In genomic region chr17:3636154-3636907, GRCh38 we compare ENCODE assay signal across 8 cellular contexts. TPM values are rescaled to one million over a fixed set of nuclear protein-coding genes. Genes with fewer than 3 reads are reported as not detected.
DNase-seq lines count a peak whose midpoint lies in the region; TF ChIP-seq lines count a peak whose summit lies in the region.

Gene CTNS, plus strand, starts transcription at chr17:3636760. Its CDS starts 3,447 bp downstream, at chr17:3640207.
Gene SHPK, minus strand, starts transcription at chr17:3636250. Its CDS starts 31 bp downstream, at chr17:3636219.

- peaks cover 6% of the 10 kb centered on the region for H3F3A ChIP-seq in MM.1S (ENCODE audit: insufficient read depth, low read length)
- no peaks in the 10 kb centered on the region for H3F3A ChIP-seq in neural cell (ENCODE audit: insufficient read depth, low read length, poor library complexity, severe bottlenecking)

- H3K27ac ChIP-seq in MM.1S (ENCODE audit: low read length), result peak within 1 kb of the TSS; percentile 76
- H3K27ac ChIP-seq in neural cell (ENCODE audit: low read length), result peak within 1 kb of the TSS; percentile 96
- peak within 1 kb of the TSS; percentile 92 to 98 (median 96) for H3K27ac ChIP-seq in stomach

- H3K9me2 ChIP-seq in MM.1S (replicated peaks; ENCODE audit: insufficient read depth, low read length), result no peaks in the 10 kb centered on the region
- no peaks in the 10 kb centered on the region for H3K9me2 ChIP-seq in neural cell (ENCODE audit: insufficient read depth, low read length)

- H3K36me3 ChIP-seq in ES-I3 (ENCODE audit: insufficient read depth, low read length) (no peaks in the 10 kb centered on the region; the same call in 1 of the 2 replicates), HAP-1 (replicated peaks) (peaks cover 11% of the 10 kb centered on the region), MM.1S (replicated peaks; ENCODE audit: insufficient read depth, low read length) (no peaks in the 10 kb centered on the region), neural cell (ENCODE audit: insufficient read depth, low read length) (no peaks in the 10 kb centered on the region), stomach (peaks cover 0 to 27% (median 5%) of the 10 kb centered on the region in 4 donors)

- TF ChIP-seq RAD21 in neural cell (conservative IDR thresholded peaks at IDR 0.05), result no peak

- in situ Hi-C loops in HAP-1 (cut with MboI; ENCODE audit: low sequenced_read_pairs), result no loop called here

- H3K27me3 ChIP-seq in HAP-1 (ENCODE audit: low read depth) (no peaks in the 10 kb centered on the region), MM.1S (replicated peaks; ENCODE audit: insufficient read depth, low read length) (no peaks in the 10 kb centered on the region), neural cell (ENCODE audit: insufficient read depth, low read depth, low read length) (no peaks in the 10 kb centered on the region), stomach (no peaks in the 10 kb centered on the region)

- TF ChIP-seq CTCF in MM.1S (IDR thresholded peaks at IDR 0.05; ENCODE audit: low read length), result no peak
- TF ChIP-seq CTCF in neural cell (IDR thresholded peaks at IDR 0.05; ENCODE audit: poor library complexity, severe bottlenecking), result no peak
- no peak for TF ChIP-seq CTCF in stomach (IDR thresholded peaks at IDR 0.05)

- H3K4me3 ChIP-seq in HAP-1 (peak within 1 kb of the TSS; percentile 98), MM.1S (ENCODE audit: low read length) (peak within 1 kb of the TSS; percentile 95), neural cell (ENCODE audit: low read length) (peak within 1 kb of the TSS; percentile 100), stomach (peak within 1 kb of the TSS; percentile 88 to 98 (median 95))

- intact Hi-C loops in stomach (cut with DNase I; ENCODE audit: low total_unique reads), result no loop called here

- peaks cover 38% of the 10 kb centered on the region for H3K79me2 ChIP-seq in MM.1S (ENCODE audit: low read length)
- H3K79me2 ChIP-seq in neural cell (replicated peaks; ENCODE audit: insufficient read depth, low read length), result peaks cover 11% of the 10 kb centered on the region

- H3K9ac ChIP-seq in ES-I3 (ENCODE audit: low read depth, low read length) (peak within 1 kb of the TSS; percentile 99), MM.1S (ENCODE audit: low read length) (peak within 1 kb of the TSS; percentile 90), neural cell (ENCODE audit: low read length) (peak within 1 kb of the TSS; percentile 92)

- H3K4me1 ChIP-seq in ES-I3 (ENCODE audit: insufficient read depth, low read length), result no peaks in the 10 kb centered on the region; the same call in 1 of the 2 replicates
- H3K4me1 ChIP-seq in HAP-1, result peaks cover 4% of the 10 kb centered on the region
- H3K4me1 ChIP-seq in MM.1S (ENCODE audit: low read length), result peaks cover 4% of the 10 kb centered on the region; the same call in 1 of the 2 replicates
- peaks cover 15 to 61% (median 53%) of the 10 kb centered on the region in 4 donors for H3K4me1 ChIP-seq in stomach

- peak within 1 kb of the TSS; percentile 83 for H2AFZ ChIP-seq in MM.1S (ENCODE audit: low read length)
- H2AFZ ChIP-seq in neural cell (ENCODE audit: low read depth, low read length), result peak within 1 kb of the TSS; percentile 88

- H3K4me2 ChIP-seq in MM.1S (ENCODE audit: low read depth, low read length), result peak within 1 kb of the TSS; percentile 83
- peak within 1 kb of the TSS; percentile 84 for H3K4me2 ChIP-seq in neural cell (ENCODE audit: low read length)

- H4K20me1 ChIP-seq in MM.1S (ENCODE audit: insufficient read depth, low read length) (no peaks in the 10 kb centered on the region), neural cell (ENCODE audit: insufficient read depth) (no peaks in the 10 kb centered on the region)

- no peaks in the 10 kb centered on the region for H3K9me3 ChIP-seq in ES-I3 (ENCODE audit: control insufficient read depth, insufficient read depth, low read length)
- H3K9me3 ChIP-seq in HAP-1, result no peaks in the 10 kb centered on the region; the same call in 1 of the 2 replicates
- no peaks in the 10 kb centered on the region for H3K9me3 ChIP-seq in MM.1S (replicated peaks; ENCODE audit: insufficient read depth, low read length)
- H3K9me3 ChIP-seq in neural cell (ENCODE audit: low read length), result no peaks in the 10 kb centered on the region
- H3K9me3 ChIP-seq in stomach, result no peaks in the 10 kb centered on the region

- TF ChIP-seq EP300 in neural cell (conservative IDR thresholded peaks at IDR 0.05; ENCODE audit: poor library complexity, severe bottlenecking), result peak; percentile 18
- TF ChIP-seq EP300 in stomach (IDR thresholded peaks at IDR 0.05), result no peak

- DNase-seq in HAP-1 (ENCODE audit: low spot score in 2 of 2), result peak; percentile 93 to 97
- DNase-seq in MM.1S, result peak; percentile 98
- DNase-seq in SIG-M5 (lab: John Stamatoyannopoulos, UW), result peak; percentile 54
- DNase-seq in activated gamma-delta T cell (lab: John Stamatoyannopoulos, UW), result peak; percentile 87
- DNase-seq in fibroblast of the conjunctiva (ENCODE audit: low read depth), result peak; percentile 93
- DNase-seq in stomach, result peak; percentile 97

- WGBS in stomach, 5 donors, result 0 to 1% (median 0%) methylated on average over 31 to 68 of the region's 68 CpGs

- peak in 2 of 4 donors; percentile 14 to 39 for TF ChIP-seq POLR2A in stomach (IDR thresholded peaks at IDR 0.05)

TF ChIP-seq in neural cell, 6 proteins besides CTCF, POLR2A, EP300 and RAD21:
- TF ChIP-seq EZH2 (IDR thresholded peaks at IDR 0.05; ENCODE audit: borderline replicate concordance, insufficient read depth, low read length, poor library complexity, severe bottlenecking) (no peak), SMC3 (conservative IDR thresholded peaks at IDR 0.05; ENCODE audit: poor library complexity) (no peak), MXI1 (conservative IDR thresholded peaks at IDR 0.05; ENCODE audit: poor library complexity, severe bottlenecking) (peak; percentile 85), REST (IDR thresholded peaks at IDR 0.05; ENCODE audit: borderline replicate concordance) (no peak), TAF1 (IDR thresholded peaks at IDR 0.05; ENCODE audit: low read depth) (peak; percentile 77), POLR2AphosphoS5 (IDR thresholded peaks at IDR 0.05) (peak; percentile 75)
TF ChIP-seq in neural cell: peak in this region for 3.

RNA-seq across cellular contexts. Expression of gene CTNS, which starts in this region (rescaled TPM):
- polyA plus RNA-seq in neural cell, result 8.8 and 14.2 TPM in 2 replicates
- 10.5 and 15.3 TPM in 2 replicates for polyA minus RNA-seq in neural cell
- 10 to 100 TPM; 10.5 to 74.5 (median 18.0) TPM for total RNA-seq in stomach
- 1 to 10 TPM; 4.0 to 9.2 (median 5.4) TPM for polyA plus RNA-seq in stomach

RNA-seq across cellular contexts. Expression of gene SHPK, which starts in this region (rescaled TPM):
- polyA plus RNA-seq in neural cell, result 14.3 and 15.6 TPM in 2 replicates
- 25.1 and 28.2 TPM in 2 replicates for polyA minus RNA-seq in neural cell
- total RNA-seq in stomach, result 10 to 100 TPM; 10.5 to 29.4 (median 12.3) TPM
- 1 to 10 TPM; 4.9 to 5.5 (median 5.1) TPM for polyA plus RNA-seq in stomach

Comparison
In these comparisons a context has a peak if more than half of its experiments do, and no peak if none do; other contexts are left out.
1. Peak in every context shown above with its lines: DNase-seq, H3K4me3 ChIP-seq and H3K27ac ChIP-seq.